ENCODE assay signal across 11 cellular contexts in the genomic region with DNA sequence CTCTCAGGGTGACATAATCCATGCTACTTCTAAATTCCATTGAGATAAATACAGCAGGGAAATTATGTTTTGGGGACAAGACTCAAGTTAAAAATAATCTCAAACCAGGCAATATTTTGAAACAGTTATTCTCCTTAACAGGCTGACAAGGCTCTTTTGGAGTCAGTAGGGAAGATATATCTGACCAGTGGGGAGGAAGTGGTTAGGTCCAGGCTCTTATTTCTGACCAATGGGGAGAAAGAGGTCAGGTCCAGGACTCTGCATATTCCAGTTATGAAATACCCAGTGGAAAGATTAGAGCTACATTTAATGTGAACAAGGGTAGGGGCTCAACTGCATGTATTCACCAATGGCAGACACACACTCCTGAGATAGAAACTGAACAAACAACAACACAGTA.
A peak's percentile ranks its signal among the peaks of the same experiment; 100 is the strongest.
DNase-seq lines count a peak whose midpoint lies in the region; ATAC-seq and TF ChIP-seq lines count a peak whose summit lies in the region.
"Had no signal": no experiment of that assay in that cellular context is flagged by ENCODE, and none has a peak within 500 bp of the region (broad histone marks: within the 10 kb centered on the region; RNA-seq: fewer than 3 reads in every experiment).

No MANE protein-coding gene starts in this region.

- peak in 1 of 2 donors; percentile 14 for ATAC-seq in activated T-cell treated with anti-CD3 and anti-CD28 coated beads, Interleukin-2, amount 50 U/mL, for 72 hours (replicated peaks in 1 of 2)

- H3K9me3 Mint-ChIP-seq in activated T-cell treated with anti-CD3 and anti-CD28 coated beads, Interleukin-2, amount 50 U/mL, for 72 hours: no peaks in the 10 kb centered on the region
- no peaks in the 10 kb centered on the region for H3K9me3 Mint-ChIP-seq in dendritic cell treated with granulocyte-macrophage colony-stimulating factor and Interleukin-4, amounts not matched to agents 40 ng/mL and 50 ng/mL, for 4 days

- no peaks in the 10 kb centered on the region for H3K36me3 ChIP-seq in stomach

- H3K4me1 Mint-ChIP-seq in activated T-cell treated with anti-CD3 and anti-CD28 coated beads, Interleukin-2, amount 50 U/mL, for 72 hours (ENCODE audit: low read depth): peaks cover 70% of the 10 kb centered on the region
- H3K4me1 Mint-ChIP-seq in dendritic cell treated with granulocyte-macrophage colony-stimulating factor and Interleukin-4, amounts not matched to agents 40 ng/mL and 50 ng/mL, for 4 days (ENCODE audit: low read depth): peaks cover 84% of the 10 kb centered on the region

- H3K27me3 ChIP-seq in stomach: no peaks in the 10 kb centered on the region

- H3K36me3 Mint-ChIP-seq in activated T-cell treated with anti-CD3 and anti-CD28 coated beads, Interleukin-2, amount 50 U/mL, for 72 hours (ENCODE audit: insufficient read depth in 2 of 2): peaks cover 13 to 30% of the 10 kb centered on the region in 2 donors
- peaks cover 52% of the 10 kb centered on the region for H3K36me3 Mint-ChIP-seq in dendritic cell treated with granulocyte-macrophage colony-stimulating factor and Interleukin-4, amounts not matched to agents 40 ng/mL and 50 ng/mL, for 4 days (ENCODE audit: low read depth)

- H3K4me3 ChIP-seq in Jurkat, Clone E6-1 (ENCODE audit: low read length): peak overlapping the region; percentile 63
- H3K4me3 ChIP-seq in stomach: peak overlapping the region in 2 of 4 donors; percentile 5 to 20
- no peak overlapping the region for H3K4me3 ChIP-seq in lower leg skin (ENCODE audit: low read depth, poor library complexity, severe bottlenecking)

- TF ChIP-seq EP300 in stomach (IDR thresholded peaks at IDR 0.05): no peak

- no peaks in the 10 kb centered on the region for H3K9me3 ChIP-seq in stomach

- H3K4me1 ChIP-seq in stomach: peaks cover 0 to 4% (median 0%) of the 10 kb centered on the region in 4 donors

- H3K27me3 Mint-ChIP-seq in activated T-cell treated with anti-CD3 and anti-CD28 coated beads, Interleukin-2, amount 50 U/mL, for 72 hours (ENCODE audit: low read depth): no peaks in the 10 kb centered on the region
- no peaks in the 10 kb centered on the region for H3K27me3 Mint-ChIP-seq in dendritic cell treated with granulocyte-macrophage colony-stimulating factor and Interleukin-4, amounts not matched to agents 40 ng/mL and 50 ng/mL, for 4 days

- intact Hi-C loops in dendritic cell treated with granulocyte-macrophage colony-stimulating factor and Interleukin-4, amounts not matched to agents 40 ng/mL and 50 ng/mL, for 4 days (cut with micrococcal nuclease): no loop called here
- intact Hi-C loops in stomach (cut with DNase I; ENCODE audit: low total_unique reads): no loop called here
- intact Hi-C loops in lower leg skin (cut with DNase I; ENCODE audit: low total_unique reads): no loop called here

- H3K4me3 Mint-ChIP-seq in activated T-cell treated with anti-CD3 and anti-CD28 coated beads, Interleukin-2, amount 50 U/mL, for 72 hours: peak overlapping the region; percentile 89 to 97
- peak overlapping the region; percentile 67 for H3K4me3 Mint-ChIP-seq in dendritic cell treated with granulocyte-macrophage colony-stimulating factor and Interleukin-4, amounts not matched to agents 40 ng/mL and 50 ng/mL, for 4 days

- TF ChIP-seq POLR2A in stomach (IDR thresholded peaks at IDR 0.05) (no peak), lower leg skin (IDR thresholded peaks at IDR 0.05) (no peak)

- H3K27ac Mint-ChIP-seq in activated T-cell treated with anti-CD3 and anti-CD28 coated beads, Interleukin-2, amount 50 U/mL, for 72 hours: peak overlapping the region; percentile 98
- H3K27ac Mint-ChIP-seq in dendritic cell treated with granulocyte-macrophage colony-stimulating factor and Interleukin-4, amounts not matched to agents 40 ng/mL and 50 ng/mL, for 4 days: peak overlapping the region; percentile 80

- peak overlapping the region in 4 of 5 donors; percentile 12 to 66 (median 38) for H3K27ac ChIP-seq in stomach

- no peak for TF ChIP-seq CTCF in stomach (IDR thresholded peaks at IDR 0.05)
- TF ChIP-seq CTCF in lower leg skin (IDR thresholded peaks at IDR 0.05): no peak

- no peak for DNase-seq in activated T-cell treated with anti-CD3 and anti-CD28 coated beads, Interleukin-2, amount 50 U/mL, for 72 hours
- no peak for DNase-seq in activated T-cell treated with anti-CD3 and anti-CD28 coated beads, Interleukin-2, amount 50 U/mL, for 1 hour
- DNase-seq in Jurkat, Clone E6-1 (ENCODE audit: low read depth, low spot score): no peak
- DNase-seq in stomach: no peak
- no peak for DNase-seq in globus pallidus (ENCODE audit: low spot score)
- no peak for DNase-seq in AG08395 (ENCODE audit: low spot score)
- no peak for DNase-seq in lower leg skin (ENCODE audit: low spot score in 2 of 2)
- DNase-seq: activated CD4-positive, alpha-beta T cell treated with anti-CD3 and anti-CD28 coated beads, Interleukin-2, amount 50 U/mL, for 4 hours; NCI-H69; stimulated activated CD4-positive, alpha-beta T cell treated with anti-CD3 and anti-CD28 coated beads, Interleukin-4, amount 100 ng/mL, for 1 hour had no signal
